Comparison of ENCODE assay signal across 11 cellular contexts in the genomic region with DNA sequence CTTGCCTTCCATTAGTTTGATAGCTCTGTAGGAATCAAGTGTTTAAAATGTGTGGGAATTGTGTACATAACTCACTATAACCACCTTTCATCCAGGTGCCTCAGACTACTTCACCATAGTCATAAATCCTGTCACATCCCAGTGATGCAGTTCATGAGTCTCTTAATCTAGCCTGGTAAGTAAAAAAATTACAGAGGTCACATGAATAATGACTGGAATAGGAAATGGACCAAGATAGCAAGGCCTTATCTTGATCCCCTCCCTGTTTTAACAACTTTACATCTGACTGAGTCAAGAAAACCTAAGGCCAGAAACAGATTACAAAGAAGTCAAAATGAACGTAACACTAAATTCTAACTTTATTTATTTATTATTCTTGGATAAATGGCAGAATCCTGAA. TPM values are rescaled to one million over a fixed set of nuclear protein-coding genes. Genes with fewer than 3 reads are reported as not detected.
DNase-seq lines count a peak whose midpoint lies in the region; ATAC-seq and TF ChIP-seq lines count a peak whose summit lies in the region.
"Had no signal": no experiment of that assay in that cellular context is flagged by ENCODE, and none has a peak within 500 bp of the region (broad histone marks: within the 10 kb centered on the region; RNA-seq: fewer than 3 reads in every experiment).

No MANE protein-coding gene starts in this region.

- CTCF ChIA-PET in T-cell (lab: Charles Lee) = no interaction called here

- peak overlapping the region; percentile 80 to 83 for H3K4me3 Mint-ChIP-seq in activated T-cell treated with anti-CD3 and anti-CD28 coated beads, Interleukin-2, amount 50 U/mL, for 72 hours
- peak overlapping the region; percentile 87 to 99 (median 92) for H3K4me3 Mint-ChIP-seq in T-cell
- H3K4me3 Mint-ChIP-seq in glutamatergic neuron (ENCODE audit: unreplicated experiment) = peak overlapping the region; percentile 96
- H3K4me3 Mint-ChIP-seq in type B pancreatic cell = peak overlapping the region; percentile 94

- H3K9me3 Mint-ChIP-seq in activated T-cell treated with anti-CD3 and anti-CD28 coated beads, Interleukin-2, amount 50 U/mL, for 72 hours = no peaks in the 10 kb centered on the region
- H3K9me3 Mint-ChIP-seq in T-cell (no peaks in the 10 kb centered on the region), glutamatergic neuron (ENCODE audit: unreplicated experiment) (peaks cover 13% of the 10 kb centered on the region), type B pancreatic cell (no peaks in the 10 kb centered on the region)

- no peak for TF ChIP-seq CTCF in glutamatergic neuron (IDR thresholded peaks at IDR 0.05; ENCODE audit: partially characterized antibody, unreplicated experiment)
- no peak for TF ChIP-seq CTCF in type B pancreatic cell (conservative IDR thresholded peaks at IDR 0.05)

- DNase-seq in activated T-cell treated with anti-CD3 and anti-CD28 coated beads, Interleukin-2, amount 50 U/mL, for 72 hours = no peak
- DNase-seq in activated T-cell treated with anti-CD3 and anti-CD28 coated beads, Interleukin-2, amount 50 U/mL, for 1 hour = no peak
- DNase-seq in T-cell (no peak), glutamatergic neuron (no peak), type B pancreatic cell (ENCODE audit: extremely low spot score, unreplicated experiment) (no peak), COLO668 (lab: John Stamatoyannopoulos, UW; ENCODE audit: unreplicated experiment) (no peak)
- DNase-seq: caudate nucleus, retina, SHP77 had no signal

- POLR2A ChIA-PET in T-cell (lab: Charles Lee) = no interaction called here

- peaks cover 46% of the 10 kb centered on the region for H3K4me1 Mint-ChIP-seq in activated T-cell treated with anti-CD3 and anti-CD28 coated beads, Interleukin-2, amount 50 U/mL, for 72 hours (ENCODE audit: low read depth)
- peaks cover 30 to 50% (median 34%) of the 10 kb centered on the region in 3 donors for H3K4me1 Mint-ChIP-seq in T-cell
- H3K4me1 Mint-ChIP-seq in glutamatergic neuron (ENCODE audit: low read depth, unreplicated experiment) = peaks cover 18% of the 10 kb centered on the region
- peaks cover 33% of the 10 kb centered on the region for H3K4me1 Mint-ChIP-seq in type B pancreatic cell (ENCODE audit: unreplicated experiment)

- peaks cover 18 to 19% of the 10 kb centered on the region in 2 donors for H3K36me3 Mint-ChIP-seq in activated T-cell treated with anti-CD3 and anti-CD28 coated beads, Interleukin-2, amount 50 U/mL, for 72 hours (ENCODE audit: insufficient read depth in 2 of 2)
- H3K36me3 Mint-ChIP-seq in T-cell (no peaks in the 10 kb centered on the region), glutamatergic neuron (ENCODE audit: unreplicated experiment) (no peaks in the 10 kb centered on the region), type B pancreatic cell (no peaks in the 10 kb centered on the region)

- no peak for ATAC-seq in activated T-cell treated with anti-CD3 and anti-CD28 coated beads, Interleukin-2, amount 50 U/mL, for 72 hours (replicated peaks in 1 of 2)
- ATAC-seq in T-cell (replicated peaks in 1 of 4) (no peak), GM18861 (IDR thresholded peaks at IDR 0.05; ENCODE audit: unreplicated experiment) (no peak), HG03460 (IDR thresholded peaks at IDR 0.05; ENCODE audit: unreplicated experiment) (no peak)

- H3K27ac Mint-ChIP-seq in activated T-cell treated with anti-CD3 and anti-CD28 coated beads, Interleukin-2, amount 50 U/mL, for 72 hours = peak overlapping the region; percentile 62
- peak overlapping the region; percentile 95 for H3K27ac Mint-ChIP-seq in T-cell
- H3K27ac Mint-ChIP-seq in glutamatergic neuron (ENCODE audit: unreplicated experiment) = no peak overlapping the region
- H3K27ac Mint-ChIP-seq in type B pancreatic cell = peak overlapping the region; percentile 85

- no peaks in the 10 kb centered on the region for H3K27me3 Mint-ChIP-seq in activated T-cell treated with anti-CD3 and anti-CD28 coated beads, Interleukin-2, amount 50 U/mL, for 72 hours (ENCODE audit: low read depth)
- no peaks in the 10 kb centered on the region for H3K27me3 Mint-ChIP-seq in T-cell
- peaks cover 13% of the 10 kb centered on the region for H3K27me3 Mint-ChIP-seq in glutamatergic neuron (ENCODE audit: unreplicated experiment)
- H3K27me3 Mint-ChIP-seq in type B pancreatic cell = no peaks in the 10 kb centered on the region

RNA-seq across cellular contexts. Expression of a gene that starts 1.5 kb away (rescaled TPM):
- 100 to 1,000 TPM in 1 of 2 donors, 10 to 100 TPM in 1; 88.7 to 116 TPM for total RNA-seq in activated T-cell treated with anti-CD3 and anti-CD28 coated beads, Interleukin-2, amount 50 U/mL, for 72 hours
- 10 to 100 TPM; 54.0 to 62.8 (median 60.1) TPM for total RNA-seq in T-cell
- 71.0 TPM for total RNA-seq in glutamatergic neuron (ENCODE audit: unreplicated experiment)
- 42.5 and 66.4 TPM in 2 replicates for total RNA-seq in type B pancreatic cell (ENCODE audit: low replicate concordance)

RNA-seq across cellular contexts. Expression of a gene that starts 52.2 kb away (rescaled TPM):
- total RNA-seq in activated T-cell treated with anti-CD3 and anti-CD28 coated beads, Interleukin-2, amount 50 U/mL, for 72 hours = 10 to 100 TPM; 40.2 to 42.0 TPM
- 10 to 100 TPM; 22.3 to 29.4 (median 27.4) TPM for total RNA-seq in T-cell
- total RNA-seq in glutamatergic neuron (ENCODE audit: unreplicated experiment) = 24.3 TPM
- 20.5 and 29.4 TPM in 2 replicates for total RNA-seq in type B pancreatic cell (ENCODE audit: low replicate concordance)
